ENCODE assay signal across 22 cellular contexts in genomic region chr19:5299137-5299536, GRCh38. TPM values are rescaled to one million over a fixed set of nuclear protein-coding genes. Genes with fewer than 3 reads are reported as not detected.
DNase-seq lines count a peak whose midpoint lies in the region; FAIRE-seq and TF ChIP-seq lines count a peak whose summit lies in the region.
"Had no signal": no experiment of that assay in that cellular context is flagged by ENCODE, and none has a peak within 500 bp of the region (broad histone marks: within the 10 kb centered on the region; RNA-seq: fewer than 3 reads in every experiment).

No MANE protein-coding gene starts in this region.

- no peak overlapping the region for H3K23ac ChIP-seq in H1 (ENCODE audit: insufficient read length)

- H3K36me3 ChIP-seq in HEK293 (ENCODE audit: control insufficient read depth in 2 of 2, insufficient read depth in 1 of 2, low read length in 2 of 2) (no peaks in the 10 kb centered on the region), H1 (ENCODE audit: control insufficient read depth in 2 of 4, insufficient read depth in 4 of 4, low read length in 3 of 4) (no peaks in the 10 kb centered on the region), stomach (no peaks in the 10 kb centered on the region)

- no peak for TF ChIP-seq CTCF in C4-2B (conservative IDR thresholded peaks at IDR 0.05)
- no peak for TF ChIP-seq CTCF in HEK293 (tag by site-specific recombination; IDR thresholded peaks at IDR 0.05)
- TF ChIP-seq CTCF in H1 (IDR thresholded peaks at IDR 0.05; ENCODE audit: control extremely low read depth in 1 of 3, insufficient read depth in 1 of 3, low read depth in 1 of 3, low read length in 3 of 3), result no peak
- TF ChIP-seq CTCF in stomach (IDR thresholded peaks at IDR 0.05), result no peak

- no peak overlapping the region for H3K9ac ChIP-seq in H1 (replicated peaks in 1 of 4; ENCODE audit: extremely low read depth in 1 of 4, low read depth in 3 of 4, low read length in 3 of 4)
- H3K9ac ChIP-seq: GM23248, KMS-11 had no signal

- no peak overlapping the region for H2BK20ac ChIP-seq in H1 (ENCODE audit: low read length)

- FAIRE-seq in H1 (lab: Jason Lieb, UNC) (no peak), GM19239 (lab: Jason Lieb, UNC) (no peak)
- FAIRE-seq: A549, GM12878, H54, HTR-8/SVneo had no signal

- peaks cover 13% of the 10 kb centered on the region for H3K79me1 ChIP-seq in H1 (ENCODE audit: low read depth, low read length)

- intact Hi-C loops in stomach (cut with DNase I; ENCODE audit: low total_unique reads), result no loop called here

- no peak overlapping the region for H2AFZ ChIP-seq in H1 (ENCODE audit: low read length)
- H2AFZ ChIP-seq: GM23248 had no signal

- no peaks in the 10 kb centered on the region for H3K9me3 ChIP-seq in HEK293 (ENCODE audit: control insufficient read depth, insufficient read depth, low read depth, low read length)
- no peaks in the 10 kb centered on the region for H3K9me3 ChIP-seq in H1 (ENCODE audit: insufficient read depth in 2 of 2, low read depth in 1 of 2, low read length in 1 of 2)
- H3K9me3 ChIP-seq in stomach, result no peaks in the 10 kb centered on the region
- H3K9me3 ChIP-seq: A549 had no signal

- peak overlapping the region; percentile 53 for H3K27ac ChIP-seq in C4-2B
- no peak overlapping the region for H3K27ac ChIP-seq in HEK293 (ENCODE audit: extremely low read depth, low read depth, low read length)
- H3K27ac ChIP-seq in H1 (ENCODE audit: low read depth, low read length), result no peak overlapping the region
- H3K27ac ChIP-seq in stomach, result peak overlapping the region in 3 of 5 donors; percentile 39 to 72 (median 66)
- H3K27ac ChIP-seq: A549, GM23248, KMS-11 had no signal

- no peak overlapping the region for H3K4me3 ChIP-seq in HEK293 (ENCODE audit: low read depth, low read length)
- H3K4me3 ChIP-seq in H1 (ENCODE audit: extremely low read depth in 1 of 4, insufficient read depth in 2 of 4, low read depth in 3 of 4, low read length in 4 of 4), result no peak overlapping the region
- no peak overlapping the region for H3K4me3 ChIP-seq in stomach
- H3K4me3 ChIP-seq: A549, GM12878, GM23248 had no signal

- TF ChIP-seq EP300 in H1 (IDR thresholded peaks at IDR 0.05; ENCODE audit: borderline replicate concordance in 1 of 2, low read depth in 2 of 2, low read length in 2 of 2) (no peak), stomach (IDR thresholded peaks at IDR 0.05) (no peak)

- H4K8ac ChIP-seq in H1 (ENCODE audit: extremely low read depth, insufficient read depth, low read length), result no peak overlapping the region; the same call in 1 of the 2 replicates

- no peak overlapping the region for H4K91ac ChIP-seq in H1 (replicated peaks; ENCODE audit: insufficient read length, low read length)

- no peak overlapping the region for H3K4ac ChIP-seq in H1 (replicated peaks; ENCODE audit: insufficient read length, low read depth, low read length)

- no peak overlapping the region for H2BK15ac ChIP-seq in H1 (ENCODE audit: low read length)

- no peak overlapping the region for H3K18ac ChIP-seq in H1 (ENCODE audit: extremely low read depth, low read length)

- no peak overlapping the region for H2BK120ac ChIP-seq in H1 (replicated peaks; ENCODE audit: low read depth, low read length)

- H3K27me3 ChIP-seq in H1 (replicated peaks in 1 of 4; ENCODE audit: control insufficient read depth in 3 of 4, extremely low read depth in 1 of 4, insufficient read depth in 3 of 4, low read length in 3 of 4) (no peaks in the 10 kb centered on the region), stomach (peaks cover 0 to under 1% (median 0%) of the 10 kb centered on the region in 3 donors)

- H2BK5ac ChIP-seq in H1 (ENCODE audit: low read depth, low read length), result no peak overlapping the region

- H4K20me1 ChIP-seq in H1 (replicated peaks in 1 of 2; ENCODE audit: control insufficient read depth in 1 of 2, insufficient read depth in 2 of 2, low read length in 2 of 2), result peaks cover 18 to 42% of the 10 kb centered on the region in 2 experiments

- no peak for TF ChIP-seq RAD21 in H1 (IDR thresholded peaks at IDR 0.05 in 1 of 2, conservative IDR thresholded peaks at IDR 0.05 in 1 of 2; ENCODE audit: low read depth in 2 of 2, low read length in 2 of 2)

- H3K23me2 ChIP-seq in H1 (ENCODE audit: low read depth, low read length), result peaks cover under 1% of the 10 kb centered on the region; the same call in 1 of the 2 replicates

- no peak overlapping the region for H3K14ac ChIP-seq in H1 (ENCODE audit: insufficient read length)

- 0 out of 2 replicates have a peak overlapping the region, but pooled peaks have one; percentile 27 for H2BK12ac ChIP-seq in H1 (ENCODE audit: low read depth, low read length)

- no peak overlapping the region for H3K4me2 ChIP-seq in H1 (ENCODE audit: insufficient read depth in 1 of 2, low read depth in 2 of 2, low read length in 2 of 2)
- H3K4me2 ChIP-seq: A549, KMS-11 had no signal

- TF ChIP-seq POLR2A in H1 (IDR thresholded peaks at IDR 0.05; ENCODE audit: control extremely low read depth in 1 of 2, low read depth in 2 of 2, low read length in 2 of 2), result no peak
- no peak for TF ChIP-seq POLR2A in stomach (IDR thresholded peaks at IDR 0.05)

- no peak overlapping the region for H4K5ac ChIP-seq in H1 (ENCODE audit: insufficient read length, low read depth, low read length)

- no peak for DNase-seq in H1 (ENCODE audit: low read depth in 1 of 2, low spot score in 2 of 2)
- no peak for DNase-seq in stomach
- DNase-seq in stimulated activated CD4-positive, alpha-beta T cell treated with anti-CD3 and anti-CD28 coated beads, Interleukin-4, amount 100 ng/mL, for 24 hours, result no peak
- DNase-seq in NCI-H1436 (lab: John Stamatoyannopoulos, UW), result no peak
- DNase-seq in GM19239 (ENCODE audit: insufficient read length, low spot score), result no peak
- DNase-seq: AML-193; CD8-positive, alpha-beta T cell; DMS 273 treated with DMSO at 0.1 percent for 48 hours; DMS53; DND-41; EL; GM23248; HCEC 1CT; HFFc6 had no signal

- POLR2A ChIA-PET in HEK293 (lab: Yijun Ruan, JAX), result no interaction called here
- POLR2A ChIA-PET in H1 (lab: Charles Lee; ENCODE audit: partially characterized antibody), result no interaction called here

- CTCF ChIA-PET in HEK293 (lab: Yijun Ruan, JAX) (no interaction called here), H1 (lab: Charles Lee; ENCODE audit: partially characterized antibody) (no interaction called here)

- H3K56ac ChIP-seq in H1 (replicated peaks; ENCODE audit: insufficient read length, low read depth, low read length), result no peak overlapping the region

- H3K4me1 ChIP-seq in HEK293 (ENCODE audit: control insufficient read depth, insufficient read depth, low read length) (no peaks in the 10 kb centered on the region), H1 (replicated peaks in 1 of 4; ENCODE audit: control insufficient read depth in 3 of 4, insufficient read depth in 4 of 4, low read length in 3 of 4) (peaks cover 0 to 11% (median 9%) of the 10 kb centered on the region in 4 experiments; a peak in 6 of 7 replicates), stomach (peaks cover 0 to 7% (median 1%) of the 10 kb centered on the region in 4 donors)
- H3K4me1 ChIP-seq: A549 had no signal

- WGBS in H1 (ENCODE audit: extremely low coverage in 1 of 2, insufficient coverage in 1 of 2, insufficient read length in 1 of 2, insufficient replicate concordance in 2 of 2, low coverage in 1 of 2, low lambda C conversion rate in 2 of 2, missing lambda C conversion rate in 1 of 2), 2 experiments, result 66% methylated on average over 2 of the region's 2 CpGs; no CpG with 5 or more reads in 1 of the 2 experiments
- 82 to 98% (median 94%) methylated on average over 2 of the region's 2 CpGs for WGBS in stomach, 5 donors

- no peak overlapping the region for H2AK5ac ChIP-seq in H1 (ENCODE audit: low read depth, low read length)

- peaks cover 0 to 56% of the 10 kb centered on the region in 2 experiments; a peak in 1 of 4 replicates for H3K79me2 ChIP-seq in H1 (ENCODE audit: control insufficient read depth in 1 of 2, insufficient read depth in 2 of 2, low read length in 2 of 2)

TF ChIP-seq in HEK293, 187 proteins besides CTCF, POLR2A, EP300 and RAD21 (continues in another document):
- peak; percentile 96 for TF ChIP-seq ZNF623 (tag by site-specific recombination; IDR thresholded peaks at IDR 0.05)

TF ChIP-seq in H1, 55 proteins besides CTCF, POLR2A, EP300 and RAD21:
- TF ChIP-seq RFX5 (IDR thresholded peaks at IDR 0.05; ENCODE audit: borderline replicate concordance, low read depth, low read length), result no peak
- 0 out of 2 replicates have a peak, but pooled peaks have one; percentile 48 for TF ChIP-seq KDM1A (IDR thresholded peaks at IDR 0.05; ENCODE audit: borderline replicate concordance, low read length)
- TF ChIP-seq SP2 (IDR thresholded peaks at IDR 0.05; ENCODE audit: low read length), result no peak

RNA-seq across cellular contexts. Expression of gene PTPRS, which starts 41.5 kb away (rescaled TPM):
- 218 and 223 TPM in 2 replicates for total RNA-seq in H1 (2021; fragmentation: NEBNext Ultra II Directional; extraction: Animal tissue kit (Norgen Biotek cat#: 25700))
- 96.8 and 146 TPM in 2 replicates for polyA plus RNA-seq in H1 (2011; rRNA removed)
- polyA plus RNA-seq in H1 (2011; cell fraction: cytosol; rRNA removed), result 87.7 TPM
- polyA plus RNA-seq in H1 (2011; cell fraction: nucleus; rRNA removed), result 278 TPM
- polyA plus RNA-seq in H1 (2012, experiment 1 of 2), result 73.0 to 132 TPM (median 116 TPM) in 4 replicates
- 60.0 TPM for polyA plus RNA-seq in H1 (2012, experiment 2 of 2)
- 124 TPM for polyA plus RNA-seq in H1 (2013, experiment 1 of 2)
- polyA plus RNA-seq in H1 (2013, experiment 2 of 2), result 122 TPM
- polyA minus RNA-seq in H1 (2011; rRNA and poly(A)+ RNA removed), result 192 and 241 TPM in 2 replicates
- 212 TPM for polyA minus RNA-seq in H1 (2011; cell fraction: cytosol; rRNA and poly(A)+ RNA removed)
- 157 TPM for polyA minus RNA-seq in H1 (2011; cell fraction: nucleus; rRNA and poly(A)+ RNA removed)
- 100 to 1,000 TPM in 2 of 5 donors, 10 to 100 TPM in 3; 50.8 to 142 (median 67.4) TPM for total RNA-seq in stomach
- 1 to 10 TPM; 6.9 to 9.9 (median 7.0) TPM for polyA plus RNA-seq in stomach
- polyA plus RNA-seq: CD14-positive monocyte had no signal

Comparison
In these comparisons a context has a peak if more than half of its experiments do, and no peak if none do; other contexts are left out.
1. H3K27ac ChIP-seq: peak in C4-2B (single experiment) and stomach (3 of 5); none in HEK293 (single experiment) and H1 (single experiment).